In genomic region chr2:190137561-190137960, GRCh38 we compare ENCODE assay signal across 28 cellular contexts.
A peak's percentile ranks its signal among the peaks of the same experiment; 100 is the strongest.
DNase-seq lines count a peak whose midpoint lies in the region; ATAC-seq and TF ChIP-seq lines count a peak whose summit lies in the region.
"Had no signal": no experiment of that assay in that cellular context is flagged by ENCODE, and none has a peak within 500 bp of the region (broad histone marks: within the 10 kb centered on the region; RNA-seq: fewer than 3 reads in every experiment).

No MANE protein-coding gene starts in this region.

- no peak for TF ChIP-seq CTCF in choroid plexus epithelial cell (conservative IDR thresholded peaks at IDR 0.05; ENCODE audit: low read depth, low read length)

- H3K4me3 Mint-ChIP-seq in stimulated activated naive CD8-positive, alpha-beta T cell treated with anti-CD3 and anti-CD28 coated beads, Interleukin-15, amount 100 ng/mL, for 72 hours: no peak overlapping the region
- H3K4me3 Mint-ChIP-seq: activated CD4-positive, alpha-beta T cell treated with anti-CD3 and anti-CD28 coated beads, Interleukin-2, amount 10 ng/mL, durations not matched to agents 24 days and 14 days; activated naive CD8-positive, alpha-beta T cell treated with anti-CD3 and anti-CD28 coated beads for 36 hours; dendritic cell treated with granulocyte-macrophage colony-stimulating factor and Interleukin-4, amounts not matched to agents 40 ng/mL and 50 ng/mL, for 4 days; GM23338; IgD-negative memory B cell; stimulated activated naive CD8-positive, alpha-beta T cell treated with anti-CD3 and anti-CD28 coated beads, Interleukin-15, Interleukin-2, amounts not matched to agents 100 ng/mL and 50 ng/mL, for 24 hours; T-cell had no signal

- H3K27ac Mint-ChIP-seq in stimulated activated naive CD8-positive, alpha-beta T cell treated with anti-CD3 and anti-CD28 coated beads, Interleukin-15, amount 100 ng/mL, for 72 hours: no peak overlapping the region
- H3K27ac Mint-ChIP-seq in activated naive CD4-positive, alpha-beta T cell treated with anti-CD3 and anti-CD28 coated beads, Interleukin-2, amount 50 U/mL, for 72 hours: no peak overlapping the region
- H3K27ac Mint-ChIP-seq: activated CD4-positive, alpha-beta T cell treated with anti-CD3 and anti-CD28 coated beads, Interleukin-2, amount 10 ng/mL, durations not matched to agents 24 days and 14 days; activated naive CD8-positive, alpha-beta T cell treated with anti-CD3 and anti-CD28 coated beads for 36 hours; dendritic cell treated with granulocyte-macrophage colony-stimulating factor and Interleukin-4, amounts not matched to agents 40 ng/mL and 50 ng/mL, for 4 days; GM23338; IgD-negative memory B cell; stimulated activated naive CD8-positive, alpha-beta T cell treated with anti-CD3 and anti-CD28 coated beads, Interleukin-15, Interleukin-2, amounts not matched to agents 100 ng/mL and 50 ng/mL, for 24 hours; T-cell had no signal

- DNase-seq in AG08395 (ENCODE audit: low spot score) (peak; percentile 24), GM04503 (ENCODE audit: low read depth) (peak; percentile 17), choroid plexus epithelial cell (ENCODE audit: low read depth) (peak; percentile 59), medulla oblongata (ENCODE audit: extremely low spot score) (peak; percentile 23), NOMO-1 treated with dmso at 0.1 percent for 144 hours (lab: John Stamatoyannopoulos, UW; ENCODE audit: unreplicated experiment) (no peak)
- no peak for DNase-seq in stimulated activated naive CD8-positive, alpha-beta T cell treated with anti-CD3 and anti-CD28 coated beads, Interleukin-15, amount 100 ng/mL, for 72 hours
- DNase-seq in activated CD4-positive, CD25-positive, alpha-beta regulatory T cell (lab: John Stamatoyannopoulos, UW): no peak
- DNase-seq in activated naive CD4-positive, alpha-beta T cell treated with anti-CD3 and anti-CD28 coated beads, Interleukin-2, amount 50 U/mL, for 72 hours (ENCODE audit: low spot score in 2 of 2): no peak
- DNase-seq: activated CD4-positive, alpha-beta T cell treated with anti-CD3 and anti-CD28 coated beads, Interleukin-2, amount 10 ng/mL, durations not matched to agents 24 days and 14 days; activated CD8-positive, alpha-beta memory T cell treated with anti-CD3 and anti-CD28 coated beads for 24 hours; activated effector memory CD4-positive, alpha-beta T cell treated with anti-CD3 and anti-CD28 coated beads, Interleukin-2, amount 50 U/mL, for 16 hours; activated naive CD8-positive, alpha-beta T cell treated with anti-CD3 and anti-CD28 coated beads for 36 hours; activated T-cell treated with anti-CD3 and anti-CD28 coated beads, Interleukin-2, amount 50 U/mL, for 1 hour; erythroblast; gastrocnemius medialis; NCI-H2107; ovary; stimulated activated CD4-positive, alpha-beta T cell treated with anti-CD3 and anti-CD28 coated beads, Interleukin-2, amount 100 ng/mL, for 24 hours; T-cell; tibial artery had no signal

- no peak for ATAC-seq in stimulated activated naive CD8-positive, alpha-beta T cell treated with anti-CD3 and anti-CD28 coated beads, Interleukin-15, amount 100 ng/mL, for 72 hours
- ATAC-seq in activated naive CD4-positive, alpha-beta T cell treated with anti-CD3 and anti-CD28 coated beads, Interleukin-2, amount 50 U/mL, for 72 hours: no peak
- ATAC-seq: A549, gastrocnemius medialis, GM23338, T-cell had no signal

- no peaks in the 10 kb centered on the region for H3K27me3 Mint-ChIP-seq in stimulated activated naive CD8-positive, alpha-beta T cell treated with anti-CD3 and anti-CD28 coated beads, Interleukin-15, amount 100 ng/mL, for 72 hours
- H3K27me3 Mint-ChIP-seq: activated naive CD8-positive, alpha-beta T cell treated with anti-CD3 and anti-CD28 coated beads for 36 hours; dendritic cell treated with granulocyte-macrophage colony-stimulating factor and Interleukin-4, amounts not matched to agents 40 ng/mL and 50 ng/mL, for 4 days; IgD-negative memory B cell; stimulated activated naive CD8-positive, alpha-beta T cell treated with anti-CD3 and anti-CD28 coated beads, Interleukin-15, Interleukin-2, amounts not matched to agents 100 ng/mL and 50 ng/mL, for 24 hours; T-cell had no signal

- H3K4me3 ChIP-seq in choroid plexus epithelial cell (ENCODE audit: low read depth, low read length): no peak overlapping the region
- H3K4me3 ChIP-seq: A549, ascending aorta, gastrocnemius medialis, GM23338, hepatocyte, ovary, tibial artery, vagina had no signal

- peaks cover 14 to 43% of the 10 kb centered on the region in 2 donors for H3K9me3 Mint-ChIP-seq in stimulated activated naive CD8-positive, alpha-beta T cell treated with anti-CD3 and anti-CD28 coated beads, Interleukin-15, amount 100 ng/mL, for 72 hours
- H3K9me3 Mint-ChIP-seq in activated naive CD4-positive, alpha-beta T cell treated with anti-CD3 and anti-CD28 coated beads, Interleukin-2, amount 50 U/mL, for 72 hours: peaks cover 22 to 39% of the 10 kb centered on the region in 2 donors

- peaks cover 21 to 24% of the 10 kb centered on the region in 2 donors for H3K36me3 Mint-ChIP-seq in activated naive CD4-positive, alpha-beta T cell treated with anti-CD3 and anti-CD28 coated beads, Interleukin-2, amount 50 U/mL, for 72 hours

- no peaks in the 10 kb centered on the region for H3K4me1 Mint-ChIP-seq in stimulated activated naive CD8-positive, alpha-beta T cell treated with anti-CD3 and anti-CD28 coated beads, Interleukin-15, amount 100 ng/mL, for 72 hours
- H3K4me1 Mint-ChIP-seq: activated CD4-positive, alpha-beta T cell treated with anti-CD3 and anti-CD28 coated beads, Interleukin-2, amount 10 ng/mL, durations not matched to agents 24 days and 14 days; activated naive CD8-positive, alpha-beta T cell treated with anti-CD3 and anti-CD28 coated beads for 36 hours; GM23338; IgD-negative memory B cell; T-cell had no signal

Comparison
In these comparisons a context has a peak if more than half of its experiments do, and no peak if none do; other contexts are left out.
1. DNase-seq: peak in AG08395 (single experiment), GM04503 (single experiment), choroid plexus epithelial cell (single experiment) and medulla oblongata (single experiment); none in NOMO-1 treated with dmso at 0.1 percent for 144 hours (single experiment), stimulated activated naive CD8-positive, alpha-beta T cell treated with anti-CD3 and anti-CD28 coated beads, Interleukin-15, amount 100 ng/mL, for 72 hours (0 of 2), activated CD4-positive, CD25-positive, alpha-beta regulatory T cell (0 of 4) and activated naive CD4-positive, alpha-beta T cell treated with anti-CD3 and anti-CD28 coated beads, Interleukin-2, amount 50 U/mL, for 72 hours (0 of 2).